Comparison of ENCODE assay signal across 9 cellular contexts in genomic region chr5:9716838-9717281, GRCh38.
A peak's percentile ranks its signal among the peaks of the same experiment; 100 is the strongest.
DNase-seq lines count a peak whose midpoint lies in the region; ATAC-seq and TF ChIP-seq lines count a peak whose summit lies in the region.
"Had no signal": no experiment of that assay in that cellular context is flagged by ENCODE, and none has a peak within 500 bp of the region (broad histone marks: within the 10 kb centered on the region; RNA-seq: fewer than 3 reads in every experiment).

No MANE protein-coding gene starts in this region.

- H3K27me3 Mint-ChIP-seq in CD4-positive, alpha-beta memory T cell, result no peaks in the 10 kb centered on the region

- no peak overlapping the region for H3K27ac Mint-ChIP-seq in CD4-positive, alpha-beta memory T cell

- no peaks in the 10 kb centered on the region for H3K4me1 Mint-ChIP-seq in CD4-positive, alpha-beta memory T cell

- POLR2A ChIA-PET in CD4-positive, alpha-beta memory T cell (lab: Charles Lee; ENCODE audit: partially characterized antibody), result no interaction called here
- POLR2A ChIA-PET in GM10248 (lab: Yijun Ruan, JAX), result no interaction called here

- no peak overlapping the region for H3K4me3 Mint-ChIP-seq in CD4-positive, alpha-beta memory T cell

- TF ChIP-seq CTCF in GM10248 (IDR thresholded peaks at IDR 0.05; ENCODE audit: control extremely low read depth, extremely low read depth, low read depth, missing control alignments), result no peak

- no peaks in the 10 kb centered on the region for H3K4me1 ChIP-seq in CD4-positive, alpha-beta memory T cell (ENCODE audit: insufficient read depth, low read length)

- H3K27me3 ChIP-seq in CD4-positive, alpha-beta memory T cell (ENCODE audit: insufficient read depth, low read length), result no peaks in the 10 kb centered on the region
- H3K27me3 ChIP-seq: dorsolateral prefrontal cortex had no signal

- no peaks in the 10 kb centered on the region for H3K36me3 ChIP-seq in CD4-positive, alpha-beta memory T cell (ENCODE audit: insufficient read depth, low read length)

- CTCF ChIA-PET in CD4-positive, alpha-beta memory T cell (lab: Charles Lee; ENCODE audit: partially characterized antibody), result no interaction called here
- CTCF ChIA-PET in GM10248 (lab: Yijun Ruan, JAX), result interaction anchor here (2.0 kb wide), 1 partner anchor 13 kb away, joined by 9 read pairs; no protein-coding TSS in a partner anchor

- H3K9me3 ChIP-seq in CD4-positive, alpha-beta memory T cell (ENCODE audit: control insufficient read depth in 1 of 2, low read length in 2 of 2), result no peaks in the 10 kb centered on the region

- H3K36me3 Mint-ChIP-seq in CD4-positive, alpha-beta memory T cell, result no peaks in the 10 kb centered on the region

- peaks cover 2 to 8% (median 4%) of the 10 kb centered on the region in 8 donors for H3K9me3 Mint-ChIP-seq in CD4-positive, alpha-beta memory T cell

- H3K27ac ChIP-seq in CD4-positive, alpha-beta memory T cell (ENCODE audit: low read depth, low read length), result no peak overlapping the region

- H3K4me3 ChIP-seq in CD4-positive, alpha-beta memory T cell (ENCODE audit: low read length in 2 of 2), result no peak overlapping the region
- H3K4me3 ChIP-seq: dorsolateral prefrontal cortex had no signal

- ATAC-seq in GM18907 (IDR thresholded peaks at IDR 0.05; ENCODE audit: unreplicated experiment) (peak; percentile 98), HG02884 (IDR thresholded peaks at IDR 0.05; ENCODE audit: unreplicated experiment) (peak; percentile 68)

- intact Hi-C loops in CD4-positive, alpha-beta memory T cell (cut with micrococcal nuclease), result no loop called here

- peak; percentile 64 for DNase-seq in RPMI7951 (ENCODE audit: low read depth)
- peak; percentile 83 for DNase-seq in non-pigmented ciliary epithelial cell (ENCODE audit: low read depth)
- no peak for DNase-seq in CD4-positive, alpha-beta memory T cell
- DNase-seq in GM10248 (ENCODE audit: extremely low spot score), result no peak
- DNase-seq in NCI-H1417 treated with DMSO at 0.1 percent for 48 hours (lab: John Stamatoyannopoulos, UW), result no peak
- DNase-seq in nucleus accumbens (lab: John Stamatoyannopoulos, UW), result no peak
- DNase-seq: dorsolateral prefrontal cortex had no signal

Comparison
In these comparisons a context has a peak if more than half of its experiments do, and no peak if none do; other contexts are left out.
1. DNase-seq: peak in RPMI7951 (single experiment) and non-pigmented ciliary epithelial cell (single experiment); none in CD4-positive, alpha-beta memory T cell (0 of 5), GM10248 (single experiment), NCI-H1417 treated with DMSO at 0.1 percent for 48 hours (single experiment) and nucleus accumbens (0 of 56).